Comparison of ENCODE assay signal across 14 cellular contexts in the genomic region with DNA sequence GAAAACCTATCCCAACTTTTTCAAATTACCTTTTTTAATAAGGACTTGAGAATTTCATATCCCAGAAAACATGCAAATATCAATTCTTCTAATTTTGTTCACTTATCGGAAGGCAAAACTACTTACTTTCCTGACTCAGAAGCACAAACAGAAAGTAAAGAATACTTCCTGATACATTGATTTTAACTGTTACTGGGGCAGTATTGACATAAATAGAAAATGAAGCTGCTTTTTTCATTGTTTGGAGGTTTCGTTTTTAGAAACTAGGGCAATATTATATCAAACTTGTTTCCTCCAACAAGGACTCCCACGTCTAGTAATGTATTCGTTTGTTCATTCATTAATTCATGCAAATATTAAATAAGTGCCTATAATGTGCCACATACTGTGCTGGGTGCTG.
DNase-seq lines count a peak whose midpoint lies in the region; ATAC-seq lines count a peak whose summit lies in the region.
"Had no signal": no experiment of that assay in that cellular context is flagged by ENCODE, and none has a peak within 500 bp of the region (broad histone marks: within the 10 kb centered on the region; RNA-seq: fewer than 3 reads in every experiment).

No MANE protein-coding gene starts in this region.

- ATAC-seq in HG02885 (IDR thresholded peaks at IDR 0.05; ENCODE audit: poor library complexity, unreplicated experiment), result peak; percentile 54
- ATAC-seq in stimulated activated memory B cell treated with anti-CD40 and anti-IgM and Interleukin-4, amounts not matched to agents 10 μg/mL and 1 μg/mL and 100 μg/mL, for 72 hours, result no peak

- peak overlapping the region; percentile 6 for H3K4me3 Mint-ChIP-seq in activated T-cell treated with anti-CD3 and anti-CD28 coated beads, Interleukin-2, amount 50 U/mL, for 24 hours
- H3K4me3 Mint-ChIP-seq in T-helper 2 cell treated with Interferon-gamma antibody and Interleukin-4, amounts not matched to agents 5 μg/mL and 100 μg/mL, for 36 hours, result peak overlapping the region; percentile 16
- H3K4me3 Mint-ChIP-seq in stimulated activated memory B cell treated with anti-CD40 and anti-IgM and Interleukin-4, amounts not matched to agents 10 μg/mL and 1 μg/mL and 100 μg/mL, for 72 hours, result peak overlapping the region; percentile 22
- H3K4me3 Mint-ChIP-seq: type B pancreatic cell had no signal

- H3K9me3 Mint-ChIP-seq in activated T-cell treated with anti-CD3 and anti-CD28 coated beads, Interleukin-2, amount 50 U/mL, for 24 hours, result no peaks in the 10 kb centered on the region
- H3K9me3 Mint-ChIP-seq in T-helper 2 cell treated with Interferon-gamma antibody and Interleukin-4, amounts not matched to agents 5 μg/mL and 100 μg/mL, for 36 hours, result no peaks in the 10 kb centered on the region
- no peaks in the 10 kb centered on the region for H3K9me3 Mint-ChIP-seq in stimulated activated memory B cell treated with anti-CD40 and anti-IgM and Interleukin-4, amounts not matched to agents 10 μg/mL and 1 μg/mL and 100 μg/mL, for 72 hours
- H3K9me3 Mint-ChIP-seq: type B pancreatic cell had no signal

- H3K27ac Mint-ChIP-seq in activated T-cell treated with anti-CD3 and anti-CD28 coated beads, Interleukin-2, amount 50 U/mL, for 24 hours, result peak overlapping the region; percentile 69
- no peak overlapping the region for H3K27ac Mint-ChIP-seq in T-helper 2 cell treated with Interferon-gamma antibody and Interleukin-4, amounts not matched to agents 5 μg/mL and 100 μg/mL, for 36 hours
- H3K27ac Mint-ChIP-seq in stimulated activated memory B cell treated with anti-CD40 and anti-IgM and Interleukin-4, amounts not matched to agents 10 μg/mL and 1 μg/mL and 100 μg/mL, for 72 hours, result no peak overlapping the region
- H3K27ac Mint-ChIP-seq: type B pancreatic cell had no signal

- H3K4me1 Mint-ChIP-seq in activated T-cell treated with anti-CD3 and anti-CD28 coated beads, Interleukin-2, amount 50 U/mL, for 24 hours (ENCODE audit: low read depth), result peaks cover 24% of the 10 kb centered on the region
- peaks cover 9% of the 10 kb centered on the region for H3K4me1 Mint-ChIP-seq in T-helper 2 cell treated with Interferon-gamma antibody and Interleukin-4, amounts not matched to agents 5 μg/mL and 100 μg/mL, for 36 hours (ENCODE audit: low read depth)
- peaks cover 17% of the 10 kb centered on the region for H3K4me1 Mint-ChIP-seq in stimulated activated memory B cell treated with anti-CD40 and anti-IgM and Interleukin-4, amounts not matched to agents 10 μg/mL and 1 μg/mL and 100 μg/mL, for 72 hours

- DNase-seq in activated T-cell treated with anti-CD3 and anti-CD28 coated beads, Interleukin-2, amount 50 U/mL, for 24 hours, result no peak
- no peak for DNase-seq in activated T-cell treated with anti-CD3 and anti-CD28 coated beads, Interleukin-2, amount 50 U/mL, for 1 hour
- no peak for DNase-seq in T-helper 2 cell treated with Interferon-gamma antibody and Interleukin-4, amounts not matched to agents 5 μg/mL and 100 μg/mL, for 36 hours (ENCODE audit: low spot score)
- DNase-seq in SKM-1 (lab: John Stamatoyannopoulos, UW; ENCODE audit: unreplicated experiment) (no peak), glomerular visceral epithelial cell (ENCODE audit: extremely low spot score) (no peak), NCI-H2196 (lab: John Stamatoyannopoulos, UW; ENCODE audit: unreplicated experiment) (no peak)
- DNase-seq: amygdala, dermis blood vessel endothelial cell, midbrain, MV-4-11, NCI-H524 treated with DMSO at 0.1 percent for 48 hours had no signal

- H3K36me3 Mint-ChIP-seq in activated T-cell treated with anti-CD3 and anti-CD28 coated beads, Interleukin-2, amount 50 U/mL, for 24 hours (ENCODE audit: low read depth), result no peaks in the 10 kb centered on the region
- no peaks in the 10 kb centered on the region for H3K36me3 Mint-ChIP-seq in T-helper 2 cell treated with Interferon-gamma antibody and Interleukin-4, amounts not matched to agents 5 μg/mL and 100 μg/mL, for 36 hours (ENCODE audit: low read depth)
- no peaks in the 10 kb centered on the region for H3K36me3 Mint-ChIP-seq in stimulated activated memory B cell treated with anti-CD40 and anti-IgM and Interleukin-4, amounts not matched to agents 10 μg/mL and 1 μg/mL and 100 μg/mL, for 72 hours
- H3K36me3 Mint-ChIP-seq: type B pancreatic cell had no signal

- peaks cover 33% of the 10 kb centered on the region for H3K27me3 Mint-ChIP-seq in activated T-cell treated with anti-CD3 and anti-CD28 coated beads, Interleukin-2, amount 50 U/mL, for 24 hours
- H3K27me3 Mint-ChIP-seq in T-helper 2 cell treated with Interferon-gamma antibody and Interleukin-4, amounts not matched to agents 5 μg/mL and 100 μg/mL, for 36 hours (ENCODE audit: low read depth), result peaks cover 29% of the 10 kb centered on the region
- H3K27me3 Mint-ChIP-seq in stimulated activated memory B cell treated with anti-CD40 and anti-IgM and Interleukin-4, amounts not matched to agents 10 μg/mL and 1 μg/mL and 100 μg/mL, for 72 hours, result peaks cover 46% of the 10 kb centered on the region
